In the genomic region with DNA sequence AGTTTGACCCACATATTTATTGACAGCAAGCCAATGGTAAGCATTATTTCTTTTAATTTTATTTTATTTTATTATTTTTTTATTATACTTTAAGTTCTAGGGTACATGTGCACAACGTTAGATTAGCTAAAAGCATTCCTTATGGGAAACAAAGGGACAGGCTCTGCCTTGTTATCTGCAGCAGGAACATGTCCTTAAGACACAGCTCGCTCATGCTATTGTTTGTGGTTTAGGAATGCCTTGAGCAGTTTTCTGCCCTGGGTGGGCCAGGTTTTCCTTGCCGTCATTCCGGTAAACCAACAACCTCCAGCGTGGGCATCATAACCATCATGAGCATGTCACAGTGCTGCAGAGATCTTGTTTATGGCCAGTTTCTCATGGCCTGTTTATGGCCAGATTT, we compare ENCODE assay signal across 40 cellular contexts.
"Had no signal": no experiment of that assay in that cellular context is flagged by ENCODE, and none has a peak within 500 bp of the region (broad histone marks: within the 10 kb centered on the region; RNA-seq: fewer than 3 reads in every experiment).

No MANE protein-coding gene starts in this region.

- H3K9me3 ChIP-seq: adrenal gland, body of pancreas had no signal

- H3K36me3 Mint-ChIP-seq: activated naive CD4-positive, alpha-beta T cell treated with anti-CD3 and anti-CD28 coated beads, Interleukin-2, amount 10 ng/mL, durations not matched to agents 7 days and 5 days; activated naive CD8-positive, alpha-beta T cell treated with anti-CD3 and anti-CD28 coated beads, Interleukin-2, amount 10 ng/mL, durations not matched to agents 7 days and 5 days had no signal

- H3K27ac Mint-ChIP-seq: activated naive CD4-positive, alpha-beta T cell treated with anti-CD3 and anti-CD28 coated beads for 36 hours; activated naive CD4-positive, alpha-beta T cell treated with anti-CD3 and anti-CD28 coated beads, Interleukin-2, amount 10 ng/mL, durations not matched to agents 7 days and 5 days; activated naive CD4-positive, alpha-beta T cell treated with anti-CD3 and anti-CD28 coated beads, Interleukin-2, amount 50 U/mL, for 24 hours; activated naive CD4-positive, alpha-beta T cell treated with anti-CD3 and anti-CD28 coated beads, Interleukin-2, amount 50 U/mL, for 72 hours; activated naive CD8-positive, alpha-beta T cell; activated naive CD8-positive, alpha-beta T cell treated with anti-CD3 and anti-CD28 coated beads for 36 hours; activated naive CD8-positive, alpha-beta T cell treated with anti-CD3 and anti-CD28 coated beads, Interleukin-2, amount 10 ng/mL, durations not matched to agents 7 days and 5 days; activated naive CD8-positive, alpha-beta T cell treated with anti-CD3 and anti-CD28 coated beads, Interleukin-2, amount 50 U/mL, for 24 hours; activated T-cell treated with anti-CD3 and anti-CD28 coated beads, Interleukin-2, amount 50 U/mL, for 24 hours; activated T-cell treated with anti-CD3 and anti-CD28 coated beads, Interleukin-2, amount 50 U/mL, for 72 hours; activated T-helper 1 cell treated with anti-CD3 and anti-CD28 coated beads, Interleukin-12 subunit alpha, Interleukin-12 subunit beta, Interleukin-2, Interleukin-4 antibody, amounts not matched to agents 30 ng/mL and 10 ng/mL and 1 ng/mL, durations not matched to agents 14 hours and 24 hours and 36 hours; activated T-helper 17 cell treated with anti-CD3 and anti-CD28 coated beads, Interleukin-2, amount 50 U/mL, for 72 hours; activated T-helper 2 cell treated with anti-CD3 and anti-CD28 coated beads, Interferon-gamma antibody, Interleukin-2, Interleukin-4, amounts not matched to agents 10 μg/mL and 5 μg/mL and 100 μg/mL, durations not matched to agents 14 hours and 24 hours and 36 hours; brain had no signal

- H3K36me3 ChIP-seq: adrenal gland, ascending aorta, brain microvascular endothelial cell, breast epithelium, cardiac muscle cell had no signal

- H3K4me3 ChIP-seq: adrenal gland, ascending aorta, body of pancreas, breast epithelium, cardiac muscle cell had no signal

- DNase-seq: activated effector memory CD4-positive, alpha-beta T cell treated with anti-CD3 and anti-CD28 coated beads, Interleukin-2, amount 50 U/mL, for 16 hours; activated effector memory CD4-positive, alpha-beta T cell treated with Interleukin-2 at 50 U/mL for 16 hours; activated gamma-delta T cell; activated gamma-delta T cell treated with Interleukin-2 at 50 U/mL for 16 hours; activated naive CD4-positive, alpha-beta T cell; activated naive CD4-positive, alpha-beta T cell treated with anti-CD3 and anti-CD28 coated beads for 36 hours; activated naive CD4-positive, alpha-beta T cell treated with anti-CD3 and anti-CD28 coated beads, Interleukin-2, amount 10 ng/mL, durations not matched to agents 7 days and 5 days; activated naive CD4-positive, alpha-beta T cell treated with anti-CD3 and anti-CD28 coated beads, Interleukin-2, amount 50 U/mL, for 16 hours; activated naive CD4-positive, alpha-beta T cell treated with Interleukin-2 at 50 U/mL for 16 hours; activated naive CD8-positive, alpha-beta T cell treated with anti-CD3 and anti-CD28 coated beads for 36 hours; activated naive CD8-positive, alpha-beta T cell treated with anti-CD3 and anti-CD28 coated beads, Interleukin-2, amount 10 ng/mL, durations not matched to agents 7 days and 5 days; activated naive CD8-positive, alpha-beta T cell treated with anti-CD3 and anti-CD28 coated beads, Interleukin-2, amount 50 U/mL, for 24 hours; activated T-cell treated with anti-CD3 and anti-CD28 coated beads, Interleukin-2, amount 50 U/mL, for 1 hour; activated T-cell treated with anti-CD3 and anti-CD28 coated beads, Interleukin-2, amount 50 U/mL, for 24 hours; activated T-cell treated with anti-CD3 and anti-CD28 coated beads, Interleukin-2, amount 50 U/mL, for 4 hours; activated T-cell treated with anti-CD3 and anti-CD28 coated beads, Interleukin-2, amount 50 U/mL, for 48 hours; activated T-cell treated with anti-CD3 and anti-CD28 coated beads, Interleukin-2, amount 50 U/mL, for 72 hours; adrenal gland; amniotic stem cell; amygdala; anterior cingulate cortex; aorta; body of pancreas; brain microvascular endothelial cell; caudate nucleus; central memory CD4-positive, alpha-beta T cell; cerebellar nuclear complex had no signal

- ATAC-seq: activated naive CD4-positive, alpha-beta T cell treated with anti-CD3 and anti-CD28 coated beads, Interleukin-2, amount 50 U/mL, for 72 hours; activated naive CD8-positive, alpha-beta T cell treated with anti-CD3 and anti-CD28 coated beads, Interleukin-2, amount 50 U/mL, for 24 hours; activated T-cell treated with anti-CD3 and anti-CD28 coated beads, Interleukin-2, amount 50 U/mL, for 4 hours; activated T-cell treated with anti-CD3 and anti-CD28 coated beads, Interleukin-2, amount 50 U/mL, for 72 hours; activated T-helper 17 cell treated with anti-CD3 and anti-CD28 coated beads, Interleukin-2, amount 50 U/mL, for 72 hours; body of pancreas had no signal

- H3K4me3 Mint-ChIP-seq: activated naive CD4-positive, alpha-beta T cell treated with anti-CD3 and anti-CD28 coated beads for 36 hours; activated naive CD4-positive, alpha-beta T cell treated with anti-CD3 and anti-CD28 coated beads, Interleukin-2, amount 10 ng/mL, durations not matched to agents 7 days and 5 days; activated naive CD4-positive, alpha-beta T cell treated with anti-CD3 and anti-CD28 coated beads, Interleukin-2, amount 50 U/mL, for 24 hours; activated naive CD8-positive, alpha-beta T cell; activated naive CD8-positive, alpha-beta T cell treated with anti-CD3 and anti-CD28 coated beads for 36 hours; activated naive CD8-positive, alpha-beta T cell treated with anti-CD3 and anti-CD28 coated beads, Interleukin-2, amount 10 ng/mL, durations not matched to agents 7 days and 5 days; activated naive CD8-positive, alpha-beta T cell treated with anti-CD3 and anti-CD28 coated beads, Interleukin-2, amount 50 U/mL, for 24 hours; activated T-cell treated with anti-CD3 and anti-CD28 coated beads, Interleukin-2, amount 50 U/mL, for 24 hours; activated T-cell treated with anti-CD3 and anti-CD28 coated beads, Interleukin-2, amount 50 U/mL, for 4 hours; activated T-cell treated with anti-CD3 and anti-CD28 coated beads, Interleukin-2, amount 50 U/mL, for 72 hours; activated T-helper 1 cell treated with anti-CD3 and anti-CD28 coated beads, Interleukin-12 subunit alpha, Interleukin-12 subunit beta, Interleukin-2, Interleukin-4 antibody, amounts not matched to agents 30 ng/mL and 10 ng/mL and 1 ng/mL, durations not matched to agents 14 hours and 24 hours and 36 hours; activated T-helper 17 cell treated with anti-CD3 and anti-CD28 coated beads, Interleukin-2, amount 50 U/mL, for 72 hours; brain; central memory CD8-positive, alpha-beta T cell had no signal

- H3K27me3 ChIP-seq: adrenal gland, ascending aorta, body of pancreas, brain microvascular endothelial cell, breast epithelium, cardiac muscle cell had no signal

- H3K4me1 Mint-ChIP-seq: activated naive CD4-positive, alpha-beta T cell treated with anti-CD3 and anti-CD28 coated beads, Interleukin-2, amount 10 ng/mL, durations not matched to agents 7 days and 5 days; activated naive CD4-positive, alpha-beta T cell treated with anti-CD3 and anti-CD28 coated beads, Interleukin-2, amount 50 U/mL, for 24 hours; activated naive CD8-positive, alpha-beta T cell treated with anti-CD3 and anti-CD28 coated beads for 36 hours; activated naive CD8-positive, alpha-beta T cell treated with anti-CD3 and anti-CD28 coated beads, Interleukin-2, amount 10 ng/mL, durations not matched to agents 7 days and 5 days; activated naive CD8-positive, alpha-beta T cell treated with anti-CD3 and anti-CD28 coated beads, Interleukin-2, amount 50 U/mL, for 24 hours; activated T-helper 17 cell treated with anti-CD3 and anti-CD28 coated beads, Interleukin-2, amount 50 U/mL, for 72 hours; central memory CD8-positive, alpha-beta T cell had no signal

- H3K4me1 ChIP-seq: adrenal gland, ascending aorta, body of pancreas, breast epithelium had no signal

- H3K27ac ChIP-seq: adrenal gland, ascending aorta, body of pancreas, brain microvascular endothelial cell, breast epithelium, cardiac muscle cell had no signal

- FAIRE-seq: astrocyte, bronchial epithelial cell had no signal

- H3K27me3 Mint-ChIP-seq: activated naive CD4-positive, alpha-beta T cell treated with anti-CD3 and anti-CD28 coated beads, Interleukin-2, amount 10 ng/mL, durations not matched to agents 7 days and 5 days; activated naive CD4-positive, alpha-beta T cell treated with anti-CD3 and anti-CD28 coated beads, Interleukin-2, amount 50 U/mL, for 24 hours; activated naive CD8-positive, alpha-beta T cell; activated naive CD8-positive, alpha-beta T cell treated with anti-CD3 and anti-CD28 coated beads for 36 hours; activated naive CD8-positive, alpha-beta T cell treated with anti-CD3 and anti-CD28 coated beads, Interleukin-2, amount 50 U/mL, for 24 hours; activated T-cell treated with anti-CD3 and anti-CD28 coated beads, Interleukin-2, amount 50 U/mL, for 24 hours; activated T-helper 17 cell treated with anti-CD3 and anti-CD28 coated beads, Interleukin-2, amount 50 U/mL, for 72 hours; brain; central memory CD8-positive, alpha-beta T cell had no signal
